2 cellular contexts compared by ENCODE assay signal in the genomic region with DNA sequence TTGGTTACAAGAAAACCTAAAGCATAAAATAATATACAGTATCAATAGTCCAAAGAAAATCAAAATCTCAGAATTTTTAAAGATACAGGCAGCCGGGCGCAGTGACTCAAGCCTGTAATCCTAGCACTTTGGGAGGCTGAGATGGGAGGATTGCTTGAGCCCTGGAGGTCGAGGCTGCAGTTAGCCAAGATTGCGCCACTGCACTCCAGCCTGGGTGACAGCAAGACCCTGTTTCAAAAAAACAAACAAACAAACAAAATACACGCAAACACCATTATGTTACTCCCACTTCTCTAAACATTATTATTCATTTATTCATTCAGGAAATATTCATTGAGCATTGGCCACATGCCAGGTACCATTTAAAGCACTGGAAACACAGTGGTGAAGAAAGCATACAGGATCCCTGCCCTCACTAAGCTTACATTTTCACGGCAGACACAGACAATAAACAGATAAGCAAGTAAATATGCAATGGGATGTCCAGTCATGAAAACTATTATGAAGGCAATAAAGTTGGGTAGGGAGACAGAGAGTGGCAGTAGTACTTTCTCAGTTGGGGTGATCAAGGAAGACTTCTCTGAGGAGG.
TF ChIP-seq lines count a peak whose summit lies in the region.

No MANE protein-coding gene starts in this region.

TF ChIP-seq in HepG2, 621 proteins besides CTCF, POLR2A, EP300 and RAD21:
- no peak for TF ChIP-seq SMAD9 (CRISPR knock-in tag; IDR thresholded peaks at IDR 0.05)
- TF ChIP-seq, protein P1, sequence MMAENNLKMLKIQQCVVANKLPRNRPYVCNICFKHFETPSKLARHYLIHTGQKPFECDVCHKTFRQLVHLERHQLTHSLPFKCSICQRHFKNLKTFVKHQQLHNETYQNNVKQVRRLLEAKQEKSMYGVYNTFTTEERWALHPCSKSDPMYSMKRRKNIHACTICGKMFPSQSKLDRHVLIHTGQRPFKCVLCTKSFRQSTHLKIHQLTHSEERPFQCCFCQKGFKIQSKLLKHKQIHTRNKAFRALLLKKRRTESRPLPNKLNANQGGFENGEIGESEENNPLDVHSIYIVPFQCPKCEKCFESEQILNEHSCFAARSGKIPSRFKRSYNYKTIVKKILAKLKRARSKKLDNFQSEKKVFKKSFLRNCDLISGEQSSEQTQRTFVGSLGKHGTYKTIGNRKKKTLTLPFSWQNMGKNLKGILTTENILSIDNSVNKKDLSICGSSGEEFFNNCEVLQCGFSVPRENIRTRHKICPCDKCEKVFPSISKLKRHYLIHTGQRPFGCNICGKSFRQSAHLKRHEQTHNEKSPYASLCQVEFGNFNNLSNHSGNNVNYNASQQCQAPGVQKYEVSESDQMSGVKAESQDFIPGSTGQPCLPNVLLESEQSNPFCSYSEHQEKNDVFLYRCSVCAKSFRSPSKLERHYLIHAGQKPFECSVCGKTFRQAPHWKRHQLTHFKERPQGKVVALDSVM (CRISPR knock-in tag; IDR thresholded peaks at IDR 0.05), result peak; percentile 69
- no peak for TF ChIP-seq GATAD2A (CRISPR knock-in tag; IDR thresholded peaks at IDR 0.05)
- TF ChIP-seq FIP1L1 (IDR thresholded peaks at IDR 0.05; ENCODE audit: borderline replicate concordance, insufficient read depth, low read depth, low read length), result no peak
- TF ChIP-seq ZNF33A (CRISPR knock-in tag; IDR thresholded peaks at IDR 0.05; ENCODE audit: borderline replicate concordance), result no peak

TF ChIP-seq in GM12891, 5 proteins besides CTCF, POLR2A, EP300 and RAD21:
- TF ChIP-seq SPI1 (IDR thresholded peaks at IDR 0.05; ENCODE audit: low read depth, low read length) (no peak), POU2F2 (IDR thresholded peaks at IDR 0.05; ENCODE audit: low read depth, low read length) (no peak), PAX5 (IDR thresholded peaks at IDR 0.05; ENCODE audit: insufficient read depth, low read length, severe bottlenecking) (no peak), TAF1 (IDR thresholded peaks at IDR 0.05; ENCODE audit: low read depth, low read length) (no peak), POLR2AphosphoS5 (IDR thresholded peaks at IDR 0.05; ENCODE audit: low read depth, low read length) (no peak)
